In genomic region chr6:154995241-154996162, GRCh38 we compare ENCODE assay signal across 7 cellular contexts. TPM values are rescaled to one million over a fixed set of nuclear protein-coding genes. Genes with fewer than 3 reads are reported as not detected.
DNase-seq lines count a peak whose midpoint lies in the region; ATAC-seq, FAIRE-seq and TF ChIP-seq lines count a peak whose summit lies in the region.

Gene TIAM2, plus strand, starts transcription at chr6:154995315. Its CDS starts 133,909 bp downstream, at chr6:155129224.

- H3K4me3 ChIP-seq in OCI-LY1 (ENCODE audit: low read depth, low read length, poor library complexity, severe bottlenecking) (peak within 1 kb of the TSS; percentile 59), bronchial epithelial cell (ENCODE audit: low read depth, low read length) (peak within 1 kb of the TSS; percentile 37)

- no peak for FAIRE-seq in bronchial epithelial cell (lab: Jason Lieb, UNC)

- H4K20me1 ChIP-seq in OCI-LY1 (ENCODE audit: insufficient read depth, low read length): no peaks in the 10 kb centered on the region

- H3K79me2 ChIP-seq in OCI-LY1 (ENCODE audit: insufficient read depth, low read length): no peaks in the 10 kb centered on the region

- H3K4me1 ChIP-seq in OCI-LY1 (ENCODE audit: insufficient read depth, low read length, severe bottlenecking): peaks cover 7% of the 10 kb centered on the region

- H3K4me2 ChIP-seq in OCI-LY1 (ENCODE audit: low read length): peak within 1 kb of the TSS; percentile 71

- intact Hi-C loops in left colon (cut with DNase I, micrococcal nuclease): no loop called here

- ATAC-seq in GM19455 (IDR thresholded peaks at IDR 0.05; ENCODE audit: unreplicated experiment): peak; percentile 46
- peak; percentile 62 for ATAC-seq in left colon

- no peak for DNase-seq in bronchial epithelial cell (ENCODE audit: low read depth)
- DNase-seq in left colon: peak in 1 of 2 donors; percentile 18
- peak; percentile 40 for DNase-seq in stimulated activated CD4-positive, alpha-beta T cell treated with anti-CD3 and anti-CD28 coated beads, Interleukin-4, amount 100 ng/mL, for 1 hour
- DNase-seq in effector CD4-positive, alpha-beta T cell: no peak
- no peak for DNase-seq in Kasumi-1 (lab: John Stamatoyannopoulos, UW)

- H3F3A ChIP-seq in OCI-LY1 (ENCODE audit: insufficient read depth, low read length): no peaks in the 10 kb centered on the region

- H3K9me3 ChIP-seq in OCI-LY1 (ENCODE audit: low read length): no peaks in the 10 kb centered on the region

- peak within 1 kb of the TSS; percentile 22; the same call in 1 of the 2 replicates for H3K9ac ChIP-seq in OCI-LY1 (ENCODE audit: low read length)

- TF ChIP-seq CTCF in OCI-LY1 (IDR thresholded peaks at IDR 0.05; ENCODE audit: low read length) (no peak), bronchial epithelial cell (IDR thresholded peaks at IDR 0.05; ENCODE audit: insufficient read depth, low read length, severe bottlenecking) (no peak)

- H3K27ac ChIP-seq in OCI-LY1 (ENCODE audit: low read depth, low read length, poor library complexity, severe bottlenecking): no peak within 1 kb of the TSS

- no peak within 1 kb of the TSS for H2AFZ ChIP-seq in OCI-LY1 (ENCODE audit: low read length)

- no peaks in the 10 kb centered on the region for H3K9me2 ChIP-seq in OCI-LY1 (ENCODE audit: low read depth, low read length)

- H3K36me3 ChIP-seq in OCI-LY1 (ENCODE audit: insufficient read depth, low read length): no peaks in the 10 kb centered on the region
- no peaks in the 10 kb centered on the region for H3K36me3 ChIP-seq in bronchial epithelial cell (ENCODE audit: control insufficient read depth, insufficient read depth, low read length)

- H3K27me3 ChIP-seq in OCI-LY1 (ENCODE audit: insufficient read depth, low read length): no peaks in the 10 kb centered on the region
- peaks cover 2% of the 10 kb centered on the region for H3K27me3 ChIP-seq in bronchial epithelial cell (ENCODE audit: control insufficient read depth, insufficient read depth, low read length)

RNA-seq across cellular contexts. Expression of gene TIAM2, which starts in this region (rescaled TPM):
- total RNA-seq in bronchial epithelial cell (2.4 and 2.6 TPM in 2 replicates), left colon (1 to 10 TPM; 5.9 to 6.2 TPM)
